In the genomic region with DNA sequence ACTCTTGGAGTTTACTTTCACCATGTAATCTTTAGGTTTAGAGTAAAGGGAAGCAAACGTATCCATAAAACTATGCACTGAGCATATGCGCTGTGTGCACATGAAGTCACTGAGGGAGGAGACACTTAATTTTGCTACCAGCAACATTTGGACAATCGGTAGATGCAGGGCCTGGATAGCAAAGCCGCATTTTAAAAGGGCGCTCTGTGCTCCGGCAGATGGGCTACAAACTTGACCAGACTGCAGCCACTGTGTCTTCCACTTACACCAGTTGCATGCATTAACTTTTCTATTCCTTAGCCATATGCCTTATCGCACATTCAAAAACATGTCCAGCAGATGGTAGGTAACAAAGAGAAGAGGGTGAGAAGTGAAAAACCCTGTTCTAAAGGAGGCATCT, we compare ENCODE assay signal across 1 cellular context.
TF ChIP-seq lines count a peak whose summit lies in the region.

No MANE protein-coding gene starts in this region.

TF ChIP-seq in HepG2, 621 proteins besides CTCF, POLR2A, EP300 and RAD21 (continued from another document):
- TF ChIP-seq MAZ (IDR thresholded peaks at IDR 0.05; ENCODE audit: borderline replicate concordance, low read depth, low read length) (no peak), MAZ (CRISPR knock-in tag; IDR thresholded peaks at IDR 0.05; ENCODE audit: low read depth) (no peak)
